In the genomic region with DNA sequence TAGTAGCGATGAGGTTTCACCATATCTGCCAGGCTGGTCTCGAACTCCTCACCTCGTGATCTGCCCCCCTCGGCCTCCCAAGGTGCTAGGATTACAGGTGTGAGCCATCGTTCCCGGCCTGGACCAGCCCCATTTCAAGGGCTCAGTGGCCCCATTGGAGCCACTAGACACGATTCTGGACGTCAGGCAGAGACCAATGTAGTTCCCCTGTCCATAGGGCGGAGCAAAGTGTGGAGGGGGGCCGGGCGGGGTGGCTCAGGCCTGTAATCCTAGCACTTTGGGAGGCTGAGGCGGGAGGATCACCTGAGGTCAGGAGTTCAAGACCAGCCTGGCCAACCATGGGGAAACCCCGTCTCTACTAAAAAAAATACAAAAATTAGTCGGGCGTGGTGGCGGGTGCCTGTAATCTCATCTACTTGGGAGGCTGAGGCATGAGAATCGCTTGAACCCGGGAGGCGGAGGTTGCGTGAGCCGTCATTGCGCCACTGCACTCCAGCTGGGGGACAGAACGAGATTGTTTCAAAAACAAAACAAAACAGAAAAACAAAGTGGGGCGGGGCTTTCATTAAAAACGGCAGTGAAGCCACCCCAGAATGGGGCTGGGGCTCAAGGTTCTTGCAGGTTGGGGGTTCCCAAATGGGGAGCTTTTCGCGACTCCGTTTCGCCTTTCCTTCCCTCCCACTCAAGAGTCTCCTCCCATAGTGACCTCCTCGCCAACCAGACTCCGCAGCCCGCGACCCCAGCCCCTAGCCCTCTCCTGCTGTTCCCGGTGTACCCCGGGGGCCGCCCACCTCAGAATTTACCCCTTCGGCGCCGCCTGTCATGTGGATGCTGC, we compare ENCODE assay signal across 1 cellular context.
TF ChIP-seq lines count a peak whose summit lies in the region.

No MANE protein-coding gene starts in this region.

TF ChIP-seq in K562, 482 proteins besides CTCF, POLR2A, EP300 and RAD21 (continued from another document and continues in another):
- TF ChIP-seq ESRRB (CRISPR knock-in tag; IDR thresholded peaks at IDR 0.05; ENCODE audit: borderline replicate concordance) (no peak), SMARCA4 (IDR thresholded peaks at IDR 0.05) (peak; percentile 50; the same call in 1 of the 2 replicates), LCOR (CRISPR knock-in tag; IDR thresholded peaks at IDR 0.05) (no peak), ZNF586 (CRISPR knock-in tag; conservative IDR thresholded peaks at IDR 0.05) (no peak), MTA1 (IDR thresholded peaks at IDR 0.05; ENCODE audit: borderline replicate concordance) (no peak), ARID1B (IDR thresholded peaks at IDR 0.05) (peak; percentile 66), ZFP91 (CRISPR knock-in tag; IDR thresholded peaks at IDR 0.05) (no peak), MECOM (CRISPR knock-in tag; IDR thresholded peaks at IDR 0.05) (no peak), MEF2A (IDR thresholded peaks at IDR 0.05; ENCODE audit: control insufficient read depth, low read depth, low read length) (no peak), SNAPC5 (CRISPR knock-in tag; IDR thresholded peaks at IDR 0.05) (no peak), ERF (CRISPR knock-in tag; IDR thresholded peaks at IDR 0.05) (no peak), NRF1 (conservative IDR thresholded peaks at IDR 0.05 in 1 of 2, IDR thresholded peaks at IDR 0.05 in 1 of 2) (no peak), TGIF2 (CRISPR knock-in tag; IDR thresholded peaks at IDR 0.05) (no peak), TBL1XR1 (IDR thresholded peaks at IDR 0.05; ENCODE audit: low read length in 2 of 2) (no peak), ZNF280B (CRISPR knock-in tag; IDR thresholded peaks at IDR 0.05) (no peak), ZBTB8A (IDR thresholded peaks at IDR 0.05; ENCODE audit: partially characterized antibody) (no peak), TCF7 (IDR thresholded peaks at IDR 0.05; ENCODE audit: borderline replicate concordance) (0 out of 2 replicates have a peak, but pooled peaks have one; percentile 55), HDAC3 (IDR thresholded peaks at IDR 0.05; ENCODE audit: borderline replicate concordance, partially characterized antibody) (no peak), TCF3 (CRISPR knock-in tag; IDR thresholded peaks at IDR 0.05) (no peak), TRIM24 (IDR thresholded peaks at IDR 0.05) (peak in 1 of 2 experiments; percentile 56; a peak in 2 of 4 replicates), FOSL1 (tag; conservative IDR thresholded peaks at IDR 0.05) (no peak), ZNF197 (CRISPR knock-in tag; IDR thresholded peaks at IDR 0.05; ENCODE audit: low read depth) (no peak), TAL1 (IDR thresholded peaks at IDR 0.05) (no peak), GATAD2A (IDR thresholded peaks at IDR 0.05) (no peak), JUND (IDR thresholded peaks at IDR 0.05; ENCODE audit: borderline replicate concordance, low read depth, low read length) (no peak), JUND (tag; IDR thresholded peaks at IDR 0.05; ENCODE audit: borderline replicate concordance, low read depth, low read length) (no peak), ZNF165 (CRISPR knock-in tag; IDR thresholded peaks at IDR 0.05; ENCODE audit: borderline replicate concordance) (no peak), SP2 (IDR thresholded peaks at IDR 0.05; ENCODE audit: extremely low read depth, low read depth, low read length, poor library complexity, severe bottlenecking) (no peak), ZNF707 (CRISPR knock-in tag; conservative IDR thresholded peaks at IDR 0.05) (no peak), CREBBP (IDR thresholded peaks at IDR 0.05; ENCODE audit: low read depth, low read length) (no peak), EWSR1 (IDR thresholded peaks at IDR 0.05; ENCODE audit: borderline replicate concordance, low read depth, partially characterized antibody) (no peak), CAMTA2 (CRISPR knock-in tag; conservative IDR thresholded peaks at IDR 0.05) (no peak), SPI1 (IDR thresholded peaks at IDR 0.05; ENCODE audit: borderline replicate concordance, low read depth, low read length) (no peak), ZBED1 (IDR thresholded peaks at IDR 0.05) (no peak), STAT5B (CRISPR knock-in tag; IDR thresholded peaks at IDR 0.05) (no peak), ZNF431 (CRISPR knock-in tag; IDR thresholded peaks at IDR 0.05) (no peak), SMARCC2 (IDR thresholded peaks at IDR 0.05; ENCODE audit: low read depth) (no peak), ZBTB7A (IDR thresholded peaks at IDR 0.05; ENCODE audit: borderline replicate concordance, control insufficient read depth, low read depth, low read length) (peak; percentile 89; the same call in 1 of the 2 replicates), ZBTB5 (IDR thresholded peaks at IDR 0.05) (no peak), ZNF445 (CRISPR knock-in tag; IDR thresholded peaks at IDR 0.05; ENCODE audit: low read depth) (no peak), MTA3 (IDR thresholded peaks at IDR 0.05; ENCODE audit: borderline replicate concordance) (no peak), HDAC2 (IDR thresholded peaks at IDR 0.05) (peak; percentile 49), ZNF263 (CRISPR knock-in tag; IDR thresholded peaks at IDR 0.05; ENCODE audit: borderline replicate concordance) (no peak), ELF1 (tag; IDR thresholded peaks at IDR 0.05) (no peak), NR1H2 (CRISPR knock-in tag; IDR thresholded peaks at IDR 0.05) (no peak), OTX1 (CRISPR knock-in tag; IDR thresholded peaks at IDR 0.05) (no peak), ZNF175 (CRISPR knock-in tag; IDR thresholded peaks at IDR 0.05; ENCODE audit: low read depth) (no peak), CREM (IDR thresholded peaks at IDR 0.05; ENCODE audit: low read depth) (no peak), POLR2G (IDR thresholded peaks at IDR 0.05; ENCODE audit: low read depth, low read length) (no peak), ZNF217 (CRISPR knock-in tag; IDR thresholded peaks at IDR 0.05) (no peak), POLR3G (IDR thresholded peaks at IDR 0.05; ENCODE audit: extremely low read depth, insufficient read length, insufficient replicate concordance) (no peak), ZNF133 (CRISPR knock-in tag; IDR thresholded peaks at IDR 0.05) (no peak), NR2F6 (CRISPR knock-in tag; IDR thresholded peaks at IDR 0.05) (no peak), RBM17 (IDR thresholded peaks at IDR 0.05; ENCODE audit: borderline replicate concordance, low read depth, low read length) (no peak)
- TF ChIP-seq, protein P1, sequence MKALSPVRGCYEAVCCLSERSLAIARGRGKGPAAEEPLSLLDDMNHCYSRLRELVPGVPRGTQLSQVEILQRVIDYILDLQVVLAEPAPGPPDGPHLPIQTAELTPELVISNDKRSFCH (CRISPR knock-in tag; IDR thresholded peaks at IDR 0.05): no peak
- TF ChIP-seq, protein P1 (tag; IDR thresholded peaks at IDR 0.05): no peak
- TF ChIP-seq, protein P2, sequence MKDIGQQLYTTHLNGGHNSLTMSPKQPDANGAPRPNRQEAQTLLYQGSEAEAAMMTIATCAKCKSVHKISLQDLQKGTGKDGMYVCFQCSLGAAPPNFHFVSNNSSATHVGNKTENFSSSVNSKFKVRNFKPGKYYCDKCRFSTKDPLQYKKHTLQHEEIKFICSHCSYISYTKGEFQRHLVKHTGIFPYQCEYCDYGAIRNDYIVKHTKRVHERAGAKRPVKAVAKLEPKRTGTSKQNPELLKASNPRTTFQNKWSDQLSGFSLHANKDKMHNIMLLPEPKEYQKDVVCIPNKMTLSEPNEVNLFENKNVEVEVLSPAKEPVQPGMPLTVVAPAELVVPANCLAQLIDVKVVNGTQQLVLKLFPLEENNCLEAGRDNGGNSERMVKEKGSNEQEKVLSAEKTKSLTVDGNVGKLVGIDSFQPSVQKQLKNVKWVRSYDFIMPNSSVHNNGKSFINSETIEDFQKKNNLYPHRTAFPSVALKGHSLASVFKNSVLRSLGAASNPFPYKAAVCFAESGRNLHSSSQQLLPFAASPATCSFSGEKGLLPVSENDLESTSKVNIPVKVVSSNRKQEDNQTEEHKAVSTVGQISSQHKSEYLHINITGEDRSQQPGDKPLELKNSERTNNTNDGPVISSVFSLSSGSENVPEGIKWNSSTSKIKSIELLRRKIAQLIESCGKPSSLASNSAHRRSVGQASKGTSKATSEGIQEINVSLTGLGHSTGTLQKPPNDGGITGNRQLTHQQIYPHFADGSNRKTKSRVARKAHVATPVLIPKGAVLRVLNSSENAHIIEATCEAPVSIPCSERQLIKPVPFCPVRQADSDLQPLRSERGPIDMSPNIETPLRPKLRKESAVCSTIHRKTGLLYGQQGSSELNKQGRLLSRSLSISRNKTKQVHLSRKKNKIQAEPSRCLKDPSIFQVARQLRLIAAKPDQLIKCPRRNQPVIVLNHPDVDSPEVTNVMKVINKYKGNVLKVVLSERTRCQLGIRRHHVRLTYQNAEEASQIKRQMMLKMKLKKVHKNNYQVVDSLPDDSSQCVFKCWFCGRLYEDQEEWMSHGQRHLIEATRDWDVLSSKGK (CRISPR knock-in tag; IDR thresholded peaks at IDR 0.05): no peak
- TF ChIP-seq, protein P3, sequence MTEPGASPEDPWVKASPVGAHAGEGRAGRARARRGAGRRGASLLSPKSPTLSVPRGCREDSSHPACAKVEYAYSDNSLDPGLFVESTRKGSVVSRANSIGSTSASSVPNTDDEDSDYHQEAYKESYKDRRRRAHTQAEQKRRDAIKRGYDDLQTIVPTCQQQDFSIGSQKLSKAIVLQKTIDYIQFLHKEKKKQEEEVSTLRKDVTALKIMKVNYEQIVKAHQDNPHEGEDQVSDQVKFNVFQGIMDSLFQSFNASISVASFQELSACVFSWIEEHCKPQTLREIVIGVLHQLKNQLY (CRISPR knock-in tag; conservative IDR thresholded peaks at IDR 0.05): no peak
- TF ChIP-seq, protein P4, sequence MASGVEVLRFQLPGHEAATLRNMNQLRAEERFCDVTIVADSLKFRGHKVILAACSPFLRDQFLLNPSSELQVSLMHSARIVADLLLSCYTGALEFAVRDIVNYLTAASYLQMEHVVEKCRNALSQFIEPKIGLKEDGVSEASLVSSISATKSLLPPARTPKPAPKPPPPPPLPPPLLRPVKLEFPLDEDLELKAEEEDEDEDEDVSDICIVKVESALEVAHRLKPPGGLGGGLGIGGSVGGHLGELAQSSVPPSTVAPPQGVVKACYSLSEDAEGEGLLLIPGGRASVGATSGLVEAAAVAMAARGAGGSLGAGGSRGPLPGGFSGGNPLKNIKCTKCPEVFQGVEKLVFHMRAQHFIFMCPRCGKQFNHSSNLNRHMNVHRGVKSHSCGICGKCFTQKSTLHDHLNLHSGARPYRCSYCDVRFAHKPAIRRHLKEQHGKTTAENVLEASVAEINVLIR (CRISPR knock-in tag; IDR thresholded peaks at IDR 0.05): no peak
